10 cellular contexts compared by ENCODE assay signal in genomic region chr20:43938932-43939761, GRCh38. TPM values are rescaled to one million over a fixed set of nuclear protein-coding genes. Genes with fewer than 3 reads are reported as not detected.
A peak's percentile ranks its signal among the peaks of the same experiment; 100 is the strongest.
DNase-seq lines count a peak whose midpoint lies in the region; ATAC-seq and TF ChIP-seq lines count a peak whose summit lies in the region.
"Had no signal": no experiment of that assay in that cellular context is flagged by ENCODE, and none has a peak within 500 bp of the region (broad histone marks: within the 10 kb centered on the region; RNA-seq: fewer than 3 reads in every experiment).

No MANE protein-coding gene starts in this region.

- H3K4me3 ChIP-seq in heart right ventricle (no peak overlapping the region), tibial nerve (no peak overlapping the region), esophagus squamous epithelium (no peak overlapping the region)

- no peaks in the 10 kb centered on the region for H3K36me3 ChIP-seq in heart right ventricle
- H3K36me3 ChIP-seq in tibial nerve: no peaks in the 10 kb centered on the region
- no peaks in the 10 kb centered on the region for H3K36me3 ChIP-seq in esophagus squamous epithelium

- peak; percentile 8 for DNase-seq in DMS 273 (lab: John Stamatoyannopoulos, UW; ENCODE audit: unreplicated experiment)
- DNase-seq in DMS 273 treated with DMSO at 0.1 percent for 48 hours (lab: John Stamatoyannopoulos, UW): no peak
- peak; percentile 41 for DNase-seq in SW480 (ENCODE audit: low spot score)
- peak in 1 of 2 donors; percentile 33 for DNase-seq in heart right ventricle
- peak; percentile 21 to 60 for DNase-seq in tibial nerve (ENCODE audit: low spot score in 2 of 2)
- no peak for DNase-seq in esophagus squamous epithelium (lab: John Stamatoyannopoulos, UW)
- no peak for DNase-seq in NCI-H82 treated with DMSO at 0.1 percent for 48 hours (lab: John Stamatoyannopoulos, UW; ENCODE audit: unreplicated experiment)
- DNase-seq: activated CD4-positive, CD25-positive, alpha-beta regulatory T cell treated with anti-CD3 and anti-CD28 coated beads, Interleukin-2, amount 50 U/mL, for 72 hours had no signal

- TF ChIP-seq CTCF in heart right ventricle (IDR thresholded peaks at IDR 0.05): no peak
- TF ChIP-seq CTCF in tibial nerve (IDR thresholded peaks at IDR 0.05): no peak
- no peak for TF ChIP-seq CTCF in esophagus squamous epithelium (IDR thresholded peaks at IDR 0.05)

- no peak for TF ChIP-seq POLR2A in tibial nerve (IDR thresholded peaks at IDR 0.05)
- no peak for TF ChIP-seq POLR2A in esophagus squamous epithelium (IDR thresholded peaks at IDR 0.05)

- H3K27me3 ChIP-seq in heart right ventricle (peaks cover 0 to 22% (median 3%) of the 10 kb centered on the region in 7 donors), tibial nerve (no peaks in the 10 kb centered on the region), esophagus squamous epithelium (peaks cover 0 to 28% (median 0%) of the 10 kb centered on the region in 4 donors)

- H3K4me1 ChIP-seq in heart right ventricle (peaks cover 2 to 75% (median 10%) of the 10 kb centered on the region in 9 donors), tibial nerve (peaks cover 0 to 36% (median 9%) of the 10 kb centered on the region in 4 donors), esophagus squamous epithelium (peaks cover 55 to 80% (median 75%) of the 10 kb centered on the region in 3 donors)

- H3K9me3 ChIP-seq in heart right ventricle (no peaks in the 10 kb centered on the region), tibial nerve (no peaks in the 10 kb centered on the region), esophagus squamous epithelium (no peaks in the 10 kb centered on the region)

- TF ChIP-seq EP300 in tibial nerve (IDR thresholded peaks at IDR 0.05): peak in 1 of 2 donors; percentile 77

- 44 to 46% methylated on average over 9 of the region's 9 CpGs for WGBS in heart right ventricle, 2 donors
- 34 to 58% methylated on average over 7 to 9 of the region's 9 CpGs for WGBS in tibial nerve, 2 donors
- WGBS in esophagus squamous epithelium, 2 donors: 33 to 34% methylated on average over 7 to 8 of the region's 9 CpGs

- H3K27ac ChIP-seq in heart right ventricle (peak overlapping the region in 1 of 10 donors; percentile 68), tibial nerve (no peak overlapping the region), esophagus squamous epithelium (peak overlapping the region in 2 of 4 donors; percentile 30 to 52)
- H3K27ac ChIP-seq: 22Rv1 had no signal

- peak; percentile 39 to 67 (median 49) for ATAC-seq in heart right ventricle
- ATAC-seq in GM19035 (IDR thresholded peaks at IDR 0.05; ENCODE audit: unreplicated experiment): no peak

- intact Hi-C loops in heart right ventricle (cut with DNase I): no loop called here
- intact Hi-C loops in esophagus squamous epithelium (cut with DNase I): no loop called here

RNA-seq across cellular contexts. Expression of gene TOX2, which starts 24.5 kb away (rescaled TPM):
- total RNA-seq in heart right ventricle: 1 to 10 TPM in 4 of 10 donors, under 1 TPM in 6; 0.25 to 1.6 (median 0.79) TPM
- polyA plus RNA-seq in heart right ventricle: 1 to 10 TPM; 1.5 to 2.0 TPM
- 1 to 10 TPM; 1.3 to 3.3 (median 1.9) TPM for total RNA-seq in tibial nerve
- 10 to 100 TPM in 1 of 4 donors, 1 to 10 TPM in 2, under 1 TPM in 1; 0.99 to 22.9 (median 3.1) TPM for total RNA-seq in esophagus squamous epithelium

Comparison
In these comparisons a context has a peak if more than half of its experiments do, and no peak if none do; other contexts are left out.
1. DNase-seq: peak in DMS 273 (single experiment), SW480 (single experiment) and tibial nerve (2 of 2); none in DMS 273 treated with DMSO at 0.1 percent for 48 hours (single experiment), esophagus squamous epithelium (single experiment) and NCI-H82 treated with DMSO at 0.1 percent for 48 hours (single experiment).